Comparison of ENCODE assay signal across 3 cellular contexts in the genomic region with DNA sequence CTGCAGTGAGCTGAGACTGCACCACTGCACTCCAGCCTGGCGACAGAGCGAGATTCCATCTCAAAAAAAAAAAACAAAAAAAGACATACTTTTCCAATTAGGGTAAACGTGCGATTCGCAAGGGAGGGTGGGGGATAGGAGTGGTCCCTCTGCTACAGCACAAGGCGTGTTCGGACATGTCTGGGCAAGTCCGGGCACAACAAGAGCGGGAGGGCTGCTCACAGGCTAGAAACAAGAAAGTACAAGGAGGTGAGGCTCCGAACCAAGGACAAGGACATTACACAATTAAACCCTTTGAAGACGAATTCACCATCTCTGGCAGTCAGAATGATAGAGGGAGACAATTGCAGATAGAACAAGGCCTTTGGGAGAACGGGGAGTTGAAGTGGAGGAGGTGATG.
TF ChIP-seq lines count a peak whose summit lies in the region.

No MANE protein-coding gene starts in this region.

TF ChIP-seq in SK-N-SH, 30 proteins besides CTCF, POLR2A, EP300 and RAD21:
- TF ChIP-seq, protein P1, sequence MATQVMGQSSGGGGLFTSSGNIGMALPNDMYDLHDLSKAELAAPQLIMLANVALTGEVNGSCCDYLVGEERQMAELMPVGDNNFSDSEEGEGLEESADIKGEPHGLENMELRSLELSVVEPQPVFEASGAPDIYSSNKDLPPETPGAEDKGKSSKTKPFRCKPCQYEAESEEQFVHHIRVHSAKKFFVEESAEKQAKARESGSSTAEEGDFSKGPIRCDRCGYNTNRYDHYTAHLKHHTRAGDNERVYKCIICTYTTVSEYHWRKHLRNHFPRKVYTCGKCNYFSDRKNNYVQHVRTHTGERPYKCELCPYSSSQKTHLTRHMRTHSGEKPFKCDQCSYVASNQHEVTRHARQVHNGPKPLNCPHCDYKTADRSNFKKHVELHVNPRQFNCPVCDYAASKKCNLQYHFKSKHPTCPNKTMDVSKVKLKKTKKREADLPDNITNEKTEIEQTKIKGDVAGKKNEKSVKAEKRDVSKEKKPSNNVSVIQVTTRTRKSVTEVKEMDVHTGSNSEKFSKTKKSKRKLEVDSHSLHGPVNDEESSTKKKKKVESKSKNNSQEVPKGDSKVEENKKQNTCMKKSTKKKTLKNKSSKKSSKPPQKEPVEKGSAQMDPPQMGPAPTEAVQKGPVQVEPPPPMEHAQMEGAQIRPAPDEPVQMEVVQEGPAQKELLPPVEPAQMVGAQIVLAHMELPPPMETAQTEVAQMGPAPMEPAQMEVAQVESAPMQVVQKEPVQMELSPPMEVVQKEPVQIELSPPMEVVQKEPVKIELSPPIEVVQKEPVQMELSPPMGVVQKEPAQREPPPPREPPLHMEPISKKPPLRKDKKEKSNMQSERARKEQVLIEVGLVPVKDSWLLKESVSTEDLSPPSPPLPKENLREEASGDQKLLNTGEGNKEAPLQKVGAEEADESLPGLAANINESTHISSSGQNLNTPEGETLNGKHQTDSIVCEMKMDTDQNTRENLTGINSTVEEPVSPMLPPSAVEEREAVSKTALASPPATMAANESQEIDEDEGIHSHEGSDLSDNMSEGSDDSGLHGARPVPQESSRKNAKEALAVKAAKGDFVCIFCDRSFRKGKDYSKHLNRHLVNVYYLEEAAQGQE (IDR thresholded peaks at IDR 0.05; ENCODE audit: low read depth, low read length) = no peak
TF ChIP-seq in SK-N-SH: peak in this region for 0.

TF ChIP-seq in SK-N-SH treated with all-trans-retinoic acid at 6 μM for 48 hours, 23 proteins besides CTCF, POLR2A, EP300 and RAD21:
- TF ChIP-seq SNAI2 (CRISPR knock-in tag; IDR thresholded peaks at IDR 0.05) = no peak
- TF ChIP-seq RARB (CRISPR knock-in tag; IDR thresholded peaks at IDR 0.05) = no peak
- no peak for TF ChIP-seq ZFP30 (CRISPR knock-in tag; IDR thresholded peaks at IDR 0.05)
- no peak for TF ChIP-seq ZNF8 (CRISPR knock-in tag; IDR thresholded peaks at IDR 0.05)
- TF ChIP-seq TCF4 (CRISPR knock-in tag; IDR thresholded peaks at IDR 0.05; ENCODE audit: borderline replicate concordance) = no peak
- no peak for TF ChIP-seq ZNF565 (CRISPR knock-in tag; conservative IDR thresholded peaks at IDR 0.05; ENCODE audit: low read depth)
- TF ChIP-seq, protein P2, sequence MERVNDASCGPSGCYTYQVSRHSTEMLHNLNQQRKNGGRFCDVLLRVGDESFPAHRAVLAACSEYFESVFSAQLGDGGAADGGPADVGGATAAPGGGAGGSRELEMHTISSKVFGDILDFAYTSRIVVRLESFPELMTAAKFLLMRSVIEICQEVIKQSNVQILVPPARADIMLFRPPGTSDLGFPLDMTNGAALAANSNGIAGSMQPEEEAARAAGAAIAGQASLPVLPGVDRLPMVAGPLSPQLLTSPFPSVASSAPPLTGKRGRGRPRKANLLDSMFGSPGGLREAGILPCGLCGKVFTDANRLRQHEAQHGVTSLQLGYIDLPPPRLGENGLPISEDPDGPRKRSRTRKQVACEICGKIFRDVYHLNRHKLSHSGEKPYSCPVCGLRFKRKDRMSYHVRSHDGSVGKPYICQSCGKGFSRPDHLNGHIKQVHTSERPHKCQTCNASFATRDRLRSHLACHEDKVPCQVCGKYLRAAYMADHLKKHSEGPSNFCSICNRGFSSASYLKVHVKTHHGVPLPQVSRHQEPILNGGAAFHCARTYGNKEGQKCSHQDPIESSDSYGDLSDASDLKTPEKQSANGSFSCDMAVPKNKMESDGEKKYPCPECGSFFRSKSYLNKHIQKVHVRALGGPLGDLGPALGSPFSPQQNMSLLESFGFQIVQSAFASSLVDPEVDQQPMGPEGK (CRISPR knock-in tag; IDR thresholded peaks at IDR 0.05; ENCODE audit: borderline replicate concordance) = no peak
- TF ChIP-seq CSDC2 (CRISPR knock-in tag; IDR thresholded peaks at IDR 0.05) = no peak
- TF ChIP-seq ZFP3 (CRISPR knock-in tag; IDR thresholded peaks at IDR 0.05) = no peak
- TF ChIP-seq ISL1 (CRISPR knock-in tag; IDR thresholded peaks at IDR 0.05) = no peak
- no peak for TF ChIP-seq ESRRG (CRISPR knock-in tag; IDR thresholded peaks at IDR 0.05)
- TF ChIP-seq, protein P3, sequence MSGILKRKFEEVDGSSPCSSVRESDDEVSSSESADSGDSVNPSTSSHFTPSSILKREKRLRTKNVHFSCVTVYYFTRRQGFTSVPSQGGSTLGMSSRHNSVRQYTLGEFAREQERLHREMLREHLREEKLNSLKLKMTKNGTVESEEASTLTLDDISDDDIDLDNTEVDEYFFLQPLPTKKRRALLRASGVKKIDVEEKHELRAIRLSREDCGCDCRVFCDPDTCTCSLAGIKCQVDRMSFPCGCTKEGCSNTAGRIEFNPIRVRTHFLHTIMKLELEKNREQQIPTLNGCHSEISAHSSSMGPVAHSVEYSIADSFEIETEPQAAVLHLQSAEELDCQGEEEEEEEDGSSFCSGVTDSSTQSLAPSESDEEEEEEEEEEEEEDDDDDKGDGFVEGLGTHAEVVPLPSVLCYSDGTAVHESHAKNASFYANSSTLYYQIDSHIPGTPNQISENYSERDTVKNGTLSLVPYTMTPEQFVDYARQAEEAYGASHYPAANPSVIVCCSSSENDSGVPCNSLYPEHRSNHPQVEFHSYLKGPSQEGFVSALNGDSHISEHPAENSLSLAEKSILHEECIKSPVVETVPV (CRISPR knock-in tag; IDR thresholded peaks at IDR 0.05) = no peak
- no peak for TF ChIP-seq OSR1 (CRISPR knock-in tag; IDR thresholded peaks at IDR 0.05)
- TF ChIP-seq ARNTL (CRISPR knock-in tag; IDR thresholded peaks at IDR 0.05; ENCODE audit: borderline replicate concordance, low read depth) = no peak
- TF ChIP-seq, protein P4, sequence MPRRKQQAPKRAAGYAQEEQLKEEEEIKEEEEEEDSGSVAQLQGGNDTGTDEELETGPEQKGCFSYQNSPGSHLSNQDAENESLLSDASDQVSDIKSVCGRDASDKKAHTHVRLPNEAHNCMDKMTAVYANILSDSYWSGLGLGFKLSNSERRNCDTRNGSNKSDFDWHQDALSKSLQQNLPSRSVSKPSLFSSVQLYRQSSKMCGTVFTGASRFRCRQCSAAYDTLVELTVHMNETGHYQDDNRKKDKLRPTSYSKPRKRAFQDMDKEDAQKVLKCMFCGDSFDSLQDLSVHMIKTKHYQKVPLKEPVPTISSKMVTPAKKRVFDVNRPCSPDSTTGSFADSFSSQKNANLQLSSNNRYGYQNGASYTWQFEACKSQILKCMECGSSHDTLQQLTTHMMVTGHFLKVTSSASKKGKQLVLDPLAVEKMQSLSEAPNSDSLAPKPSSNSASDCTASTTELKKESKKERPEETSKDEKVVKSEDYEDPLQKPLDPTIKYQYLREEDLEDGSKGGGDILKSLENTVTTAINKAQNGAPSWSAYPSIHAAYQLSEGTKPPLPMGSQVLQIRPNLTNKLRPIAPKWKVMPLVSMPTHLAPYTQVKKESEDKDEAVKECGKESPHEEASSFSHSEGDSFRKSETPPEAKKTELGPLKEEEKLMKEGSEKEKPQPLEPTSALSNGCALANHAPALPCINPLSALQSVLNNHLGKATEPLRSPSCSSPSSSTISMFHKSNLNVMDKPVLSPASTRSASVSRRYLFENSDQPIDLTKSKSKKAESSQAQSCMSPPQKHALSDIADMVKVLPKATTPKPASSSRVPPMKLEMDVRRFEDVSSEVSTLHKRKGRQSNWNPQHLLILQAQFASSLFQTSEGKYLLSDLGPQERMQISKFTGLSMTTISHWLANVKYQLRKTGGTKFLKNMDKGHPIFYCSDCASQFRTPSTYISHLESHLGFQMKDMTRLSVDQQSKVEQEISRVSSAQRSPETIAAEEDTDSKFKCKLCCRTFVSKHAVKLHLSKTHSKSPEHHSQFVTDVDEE (CRISPR knock-in tag; IDR thresholded peaks at IDR 0.05) = no peak

TF ChIP-seq in H1, 55 proteins besides CTCF, POLR2A, EP300 and RAD21:
- no peak for TF ChIP-seq SUZ12 (IDR thresholded peaks at IDR 0.05; ENCODE audit: low read length)
- TF ChIP-seq, protein P5, sequence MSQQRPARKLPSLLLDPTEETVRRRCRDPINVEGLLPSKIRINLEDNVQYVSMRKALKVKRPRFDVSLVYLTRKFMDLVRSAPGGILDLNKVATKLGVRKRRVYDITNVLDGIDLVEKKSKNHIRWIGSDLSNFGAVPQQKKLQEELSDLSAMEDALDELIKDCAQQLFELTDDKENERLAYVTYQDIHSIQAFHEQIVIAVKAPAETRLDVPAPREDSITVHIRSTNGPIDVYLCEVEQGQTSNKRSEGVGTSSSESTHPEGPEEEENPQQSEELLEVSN (IDR thresholded peaks at IDR 0.05) = peak; percentile 89
- TF ChIP-seq, protein P6, sequence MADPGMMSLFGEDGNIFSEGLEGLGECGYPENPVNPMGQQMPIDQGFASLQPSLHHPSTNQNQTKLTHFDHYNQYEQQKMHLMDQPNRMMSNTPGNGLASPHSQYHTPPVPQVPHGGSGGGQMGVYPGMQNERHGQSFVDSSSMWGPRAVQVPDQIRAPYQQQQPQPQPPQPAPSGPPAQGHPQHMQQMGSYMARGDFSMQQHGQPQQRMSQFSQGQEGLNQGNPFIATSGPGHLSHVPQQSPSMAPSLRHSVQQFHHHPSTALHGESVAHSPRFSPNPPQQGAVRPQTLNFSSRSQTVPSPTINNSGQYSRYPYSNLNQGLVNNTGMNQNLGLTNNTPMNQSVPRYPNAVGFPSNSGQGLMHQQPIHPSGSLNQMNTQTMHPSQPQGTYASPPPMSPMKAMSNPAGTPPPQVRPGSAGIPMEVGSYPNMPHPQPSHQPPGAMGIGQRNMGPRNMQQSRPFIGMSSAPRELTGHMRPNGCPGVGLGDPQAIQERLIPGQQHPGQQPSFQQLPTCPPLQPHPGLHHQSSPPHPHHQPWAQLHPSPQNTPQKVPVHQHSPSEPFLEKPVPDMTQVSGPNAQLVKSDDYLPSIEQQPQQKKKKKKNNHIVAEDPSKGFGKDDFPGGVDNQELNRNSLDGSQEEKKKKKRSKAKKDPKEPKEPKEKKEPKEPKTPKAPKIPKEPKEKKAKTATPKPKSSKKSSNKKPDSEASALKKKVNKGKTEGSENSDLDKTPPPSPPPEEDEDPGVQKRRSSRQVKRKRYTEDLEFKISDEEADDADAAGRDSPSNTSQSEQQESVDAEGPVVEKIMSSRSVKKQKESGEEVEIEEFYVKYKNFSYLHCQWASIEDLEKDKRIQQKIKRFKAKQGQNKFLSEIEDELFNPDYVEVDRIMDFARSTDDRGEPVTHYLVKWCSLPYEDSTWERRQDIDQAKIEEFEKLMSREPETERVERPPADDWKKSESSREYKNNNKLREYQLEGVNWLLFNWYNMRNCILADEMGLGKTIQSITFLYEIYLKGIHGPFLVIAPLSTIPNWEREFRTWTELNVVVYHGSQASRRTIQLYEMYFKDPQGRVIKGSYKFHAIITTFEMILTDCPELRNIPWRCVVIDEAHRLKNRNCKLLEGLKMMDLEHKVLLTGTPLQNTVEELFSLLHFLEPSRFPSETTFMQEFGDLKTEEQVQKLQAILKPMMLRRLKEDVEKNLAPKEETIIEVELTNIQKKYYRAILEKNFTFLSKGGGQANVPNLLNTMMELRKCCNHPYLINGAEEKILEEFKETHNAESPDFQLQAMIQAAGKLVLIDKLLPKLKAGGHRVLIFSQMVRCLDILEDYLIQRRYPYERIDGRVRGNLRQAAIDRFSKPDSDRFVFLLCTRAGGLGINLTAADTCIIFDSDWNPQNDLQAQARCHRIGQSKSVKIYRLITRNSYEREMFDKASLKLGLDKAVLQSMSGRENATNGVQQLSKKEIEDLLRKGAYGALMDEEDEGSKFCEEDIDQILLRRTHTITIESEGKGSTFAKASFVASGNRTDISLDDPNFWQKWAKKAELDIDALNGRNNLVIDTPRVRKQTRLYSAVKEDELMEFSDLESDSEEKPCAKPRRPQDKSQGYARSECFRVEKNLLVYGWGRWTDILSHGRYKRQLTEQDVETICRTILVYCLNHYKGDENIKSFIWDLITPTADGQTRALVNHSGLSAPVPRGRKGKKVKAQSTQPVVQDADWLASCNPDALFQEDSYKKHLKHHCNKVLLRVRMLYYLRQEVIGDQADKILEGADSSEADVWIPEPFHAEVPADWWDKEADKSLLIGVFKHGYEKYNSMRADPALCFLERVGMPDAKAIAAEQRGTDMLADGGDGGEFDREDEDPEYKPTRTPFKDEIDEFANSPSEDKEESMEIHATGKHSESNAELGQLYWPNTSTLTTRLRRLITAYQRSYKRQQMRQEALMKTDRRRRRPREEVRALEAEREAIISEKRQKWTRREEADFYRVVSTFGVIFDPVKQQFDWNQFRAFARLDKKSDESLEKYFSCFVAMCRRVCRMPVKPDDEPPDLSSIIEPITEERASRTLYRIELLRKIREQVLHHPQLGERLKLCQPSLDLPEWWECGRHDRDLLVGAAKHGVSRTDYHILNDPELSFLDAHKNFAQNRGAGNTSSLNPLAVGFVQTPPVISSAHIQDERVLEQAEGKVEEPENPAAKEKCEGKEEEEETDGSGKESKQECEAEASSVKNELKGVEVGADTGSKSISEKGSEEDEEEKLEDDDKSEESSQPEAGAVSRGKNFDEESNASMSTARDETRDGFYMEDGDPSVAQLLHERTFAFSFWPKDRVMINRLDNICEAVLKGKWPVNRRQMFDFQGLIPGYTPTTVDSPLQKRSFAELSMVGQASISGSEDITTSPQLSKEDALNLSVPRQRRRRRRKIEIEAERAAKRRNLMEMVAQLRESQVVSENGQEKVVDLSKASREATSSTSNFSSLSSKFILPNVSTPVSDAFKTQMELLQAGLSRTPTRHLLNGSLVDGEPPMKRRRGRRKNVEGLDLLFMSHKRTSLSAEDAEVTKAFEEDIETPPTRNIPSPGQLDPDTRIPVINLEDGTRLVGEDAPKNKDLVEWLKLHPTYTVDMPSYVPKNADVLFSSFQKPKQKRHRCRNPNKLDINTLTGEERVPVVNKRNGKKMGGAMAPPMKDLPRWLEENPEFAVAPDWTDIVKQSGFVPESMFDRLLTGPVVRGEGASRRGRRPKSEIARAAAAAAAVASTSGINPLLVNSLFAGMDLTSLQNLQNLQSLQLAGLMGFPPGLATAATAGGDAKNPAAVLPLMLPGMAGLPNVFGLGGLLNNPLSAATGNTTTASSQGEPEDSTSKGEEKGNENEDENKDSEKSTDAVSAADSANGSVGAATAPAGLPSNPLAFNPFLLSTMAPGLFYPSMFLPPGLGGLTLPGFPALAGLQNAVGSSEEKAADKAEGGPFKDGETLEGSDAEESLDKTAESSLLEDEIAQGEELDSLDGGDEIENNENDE (IDR thresholded peaks at IDR 0.05; ENCODE audit: insufficient replicate concordance, low read length) = no peak
- TF ChIP-seq, protein P7, sequence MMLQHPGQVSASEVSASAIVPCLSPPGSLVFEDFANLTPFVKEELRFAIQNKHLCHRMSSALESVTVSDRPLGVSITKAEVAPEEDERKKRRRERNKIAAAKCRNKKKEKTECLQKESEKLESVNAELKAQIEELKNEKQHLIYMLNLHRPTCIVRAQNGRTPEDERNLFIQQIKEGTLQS (IDR thresholded peaks at IDR 0.05; ENCODE audit: insufficient read depth, low read depth, low read length) = no peak
- TF ChIP-seq RBBP5 (IDR thresholded peaks at IDR 0.05; ENCODE audit: borderline replicate concordance, low read depth, low read length) = no peak
- TF ChIP-seq BRCA1 (IDR thresholded peaks at IDR 0.05; ENCODE audit: low read depth, low read length) = no peak
- no peak for TF ChIP-seq CHD1 (IDR thresholded peaks at IDR 0.05; ENCODE audit: low read depth, low read length)
- no peak for TF ChIP-seq TBP (IDR thresholded peaks at IDR 0.05; ENCODE audit: low read depth, low read length)
- TF ChIP-seq, protein P8, sequence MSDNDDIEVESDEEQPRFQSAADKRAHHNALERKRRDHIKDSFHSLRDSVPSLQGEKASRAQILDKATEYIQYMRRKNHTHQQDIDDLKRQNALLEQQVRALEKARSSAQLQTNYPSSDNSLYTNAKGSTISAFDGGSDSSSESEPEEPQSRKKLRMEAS (IDR thresholded peaks at IDR 0.05) = peak; percentile 74
- no peak for TF ChIP-seq JUND (IDR thresholded peaks at IDR 0.05; ENCODE audit: low read length)
- no peak for TF ChIP-seq SIRT6 (IDR thresholded peaks at IDR 0.05; ENCODE audit: low read length)
- no peak for TF ChIP-seq JUN (IDR thresholded peaks at IDR 0.05; ENCODE audit: low read depth, low read length)
- TF ChIP-seq ZNF274 (IDR thresholded peaks at IDR 0.05; ENCODE audit: borderline replicate concordance, extremely low read depth, low read length) = no peak
- TF ChIP-seq HDAC2 (IDR thresholded peaks at IDR 0.05; ENCODE audit: borderline replicate concordance in 1 of 2, low read depth in 2 of 2, low read length in 2 of 2) = no peak
